14 cellular contexts compared by ENCODE assay signal in genomic region chr2:71458413-71459083, GRCh38. TPM values are rescaled to one million over a fixed set of nuclear protein-coding genes. Genes with fewer than 3 reads are reported as not detected.
A peak's percentile ranks its signal among the peaks of the same experiment; 100 is the strongest.
DNase-seq lines count a peak whose midpoint lies in the region; ATAC-seq, FAIRE-seq and TF ChIP-seq lines count a peak whose summit lies in the region.
"Had no signal": no experiment of that assay in that cellular context is flagged by ENCODE, and none has a peak within 500 bp of the region (broad histone marks: within the 10 kb centered on the region; RNA-seq: fewer than 3 reads in every experiment).

No MANE protein-coding gene starts in this region.

- peak; percentile 49 for ATAC-seq in right cardiac atrium

- H3K4me3 ChIP-seq in astrocyte of the spinal cord (ENCODE audit: low read depth, low read length): no peak overlapping the region
- H3K4me3 ChIP-seq in right cardiac atrium (ENCODE audit: low read length): no peak overlapping the region
- H3K4me3 ChIP-seq: smooth muscle cell had no signal

- in situ Hi-C loops in astrocyte of the spinal cord (cut with HindIII; ENCODE audit: low sequenced_read_pairs): no loop called here

- no peaks in the 10 kb centered on the region for H3K27me3 ChIP-seq in right cardiac atrium (ENCODE audit: control insufficient read depth, insufficient read depth)

- FAIRE-seq in HTR-8/SVneo (lab: Jason Lieb, UNC): peak; percentile 49

- peaks cover 39% of the 10 kb centered on the region for H3K4me1 ChIP-seq in right cardiac atrium (ENCODE audit: control insufficient read depth, insufficient read depth, low read length)

- WGBS in right cardiac atrium: 55% methylated on average over 7 of the region's 7 CpGs

- DNase-seq in HTR-8/SVneo (ENCODE audit: insufficient read length, low spot score) (no peak), astrocyte of the spinal cord (ENCODE audit: low read depth, low spot score) (peak; percentile 73), right cardiac atrium (no peak), stromal cell of bone marrow (ENCODE audit: low read depth) (peak; percentile 24), NCI-H146 (lab: John Stamatoyannopoulos, UW) (no peak), activated gamma-delta T cell (lab: John Stamatoyannopoulos, UW) (no peak), NCI-H82 (lab: John Stamatoyannopoulos, UW) (no peak)
- DNase-seq in NK-92 treated with Interleukin-12 subunit alpha and Interleukin-12 subunit beta, amount 100 ng/mL, for 24 hours (lab: John Stamatoyannopoulos, UW): no peak
- DNase-seq: activated CD4-positive, CD25-positive, alpha-beta regulatory T cell treated with anti-CD3 and anti-CD28 coated beads, Interleukin-2, amount 50 U/mL, for 72 hours; activated naive CD4-positive, alpha-beta T cell; GOT3; NCI-H1694 had no signal

- intact Hi-C loops in right cardiac atrium (cut with DNase I): no loop called here

- peak overlapping the region; percentile 73 for H3K27ac ChIP-seq in right cardiac atrium (ENCODE audit: low read length)
- H3K27ac ChIP-seq: RWPE1 had no signal

- no peak for TF ChIP-seq CTCF in astrocyte of the spinal cord (IDR thresholded peaks at IDR 0.05; ENCODE audit: low read depth, low read length)

- H3K9me3 ChIP-seq in right cardiac atrium (ENCODE audit: control insufficient read depth, low read length): no peaks in the 10 kb centered on the region

RNA-seq across cellular contexts. Expression of gene DYSF, which starts 5.2 kb away (rescaled TPM):
- 10 to 100 TPM; 42.0 to 49.4 (median 43.8) TPM for total RNA-seq in right cardiac atrium
- 36.7 TPM for polyA plus RNA-seq in right cardiac atrium

Comparison
In these comparisons a context has a peak if more than half of its experiments do, and no peak if none do; other contexts are left out.
1. DNase-seq: peak in astrocyte of the spinal cord (single experiment) and stromal cell of bone marrow (single experiment); none in HTR-8/SVneo (single experiment), right cardiac atrium (0 of 3), NCI-H146 (single experiment), activated gamma-delta T cell (single experiment), NK-92 treated with Interleukin-12 subunit alpha and Interleukin-12 subunit beta, amount 100 ng/mL, for 24 hours (single experiment) and NCI-H82 (single experiment).